ENCODE assay signal across 1 cellular context in the genomic region with DNA sequence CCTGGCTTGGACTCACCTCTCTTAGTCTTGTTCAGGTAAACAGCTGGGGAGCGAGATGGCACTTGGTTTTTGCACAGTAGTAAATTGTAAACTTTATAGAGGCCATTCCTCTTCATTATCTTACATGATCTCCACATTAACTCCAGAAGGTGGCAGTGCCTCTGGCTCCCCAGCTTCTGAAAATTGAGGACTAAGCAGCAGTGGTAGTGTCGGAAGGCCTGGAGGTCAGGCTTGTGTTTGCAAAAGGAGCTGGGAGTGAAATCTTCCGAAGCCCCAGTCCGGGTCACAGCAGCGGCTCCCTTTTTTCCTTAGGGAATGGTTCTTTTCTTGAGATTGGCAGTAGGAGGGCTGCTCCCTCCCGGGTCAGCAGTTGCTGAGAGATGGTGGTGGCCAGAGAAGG.
TF ChIP-seq lines count a peak whose summit lies in the region.

No MANE protein-coding gene starts in this region.

TF ChIP-seq in SK-N-SH treated with all-trans-retinoic acid at 6 μM for 48 hours, 23 proteins besides CTCF, POLR2A, EP300 and RAD21 (continued from another document):
- TF ChIP-seq, protein P1, sequence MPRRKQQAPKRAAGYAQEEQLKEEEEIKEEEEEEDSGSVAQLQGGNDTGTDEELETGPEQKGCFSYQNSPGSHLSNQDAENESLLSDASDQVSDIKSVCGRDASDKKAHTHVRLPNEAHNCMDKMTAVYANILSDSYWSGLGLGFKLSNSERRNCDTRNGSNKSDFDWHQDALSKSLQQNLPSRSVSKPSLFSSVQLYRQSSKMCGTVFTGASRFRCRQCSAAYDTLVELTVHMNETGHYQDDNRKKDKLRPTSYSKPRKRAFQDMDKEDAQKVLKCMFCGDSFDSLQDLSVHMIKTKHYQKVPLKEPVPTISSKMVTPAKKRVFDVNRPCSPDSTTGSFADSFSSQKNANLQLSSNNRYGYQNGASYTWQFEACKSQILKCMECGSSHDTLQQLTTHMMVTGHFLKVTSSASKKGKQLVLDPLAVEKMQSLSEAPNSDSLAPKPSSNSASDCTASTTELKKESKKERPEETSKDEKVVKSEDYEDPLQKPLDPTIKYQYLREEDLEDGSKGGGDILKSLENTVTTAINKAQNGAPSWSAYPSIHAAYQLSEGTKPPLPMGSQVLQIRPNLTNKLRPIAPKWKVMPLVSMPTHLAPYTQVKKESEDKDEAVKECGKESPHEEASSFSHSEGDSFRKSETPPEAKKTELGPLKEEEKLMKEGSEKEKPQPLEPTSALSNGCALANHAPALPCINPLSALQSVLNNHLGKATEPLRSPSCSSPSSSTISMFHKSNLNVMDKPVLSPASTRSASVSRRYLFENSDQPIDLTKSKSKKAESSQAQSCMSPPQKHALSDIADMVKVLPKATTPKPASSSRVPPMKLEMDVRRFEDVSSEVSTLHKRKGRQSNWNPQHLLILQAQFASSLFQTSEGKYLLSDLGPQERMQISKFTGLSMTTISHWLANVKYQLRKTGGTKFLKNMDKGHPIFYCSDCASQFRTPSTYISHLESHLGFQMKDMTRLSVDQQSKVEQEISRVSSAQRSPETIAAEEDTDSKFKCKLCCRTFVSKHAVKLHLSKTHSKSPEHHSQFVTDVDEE (CRISPR knock-in tag; IDR thresholded peaks at IDR 0.05) = no peak
- TF ChIP-seq ZFP3 (CRISPR knock-in tag; IDR thresholded peaks at IDR 0.05) = no peak
- TF ChIP-seq, protein P2, sequence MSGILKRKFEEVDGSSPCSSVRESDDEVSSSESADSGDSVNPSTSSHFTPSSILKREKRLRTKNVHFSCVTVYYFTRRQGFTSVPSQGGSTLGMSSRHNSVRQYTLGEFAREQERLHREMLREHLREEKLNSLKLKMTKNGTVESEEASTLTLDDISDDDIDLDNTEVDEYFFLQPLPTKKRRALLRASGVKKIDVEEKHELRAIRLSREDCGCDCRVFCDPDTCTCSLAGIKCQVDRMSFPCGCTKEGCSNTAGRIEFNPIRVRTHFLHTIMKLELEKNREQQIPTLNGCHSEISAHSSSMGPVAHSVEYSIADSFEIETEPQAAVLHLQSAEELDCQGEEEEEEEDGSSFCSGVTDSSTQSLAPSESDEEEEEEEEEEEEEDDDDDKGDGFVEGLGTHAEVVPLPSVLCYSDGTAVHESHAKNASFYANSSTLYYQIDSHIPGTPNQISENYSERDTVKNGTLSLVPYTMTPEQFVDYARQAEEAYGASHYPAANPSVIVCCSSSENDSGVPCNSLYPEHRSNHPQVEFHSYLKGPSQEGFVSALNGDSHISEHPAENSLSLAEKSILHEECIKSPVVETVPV (CRISPR knock-in tag; IDR thresholded peaks at IDR 0.05) = no peak
